Comparison of ENCODE assay signal across 1 cellular context in the genomic region with DNA sequence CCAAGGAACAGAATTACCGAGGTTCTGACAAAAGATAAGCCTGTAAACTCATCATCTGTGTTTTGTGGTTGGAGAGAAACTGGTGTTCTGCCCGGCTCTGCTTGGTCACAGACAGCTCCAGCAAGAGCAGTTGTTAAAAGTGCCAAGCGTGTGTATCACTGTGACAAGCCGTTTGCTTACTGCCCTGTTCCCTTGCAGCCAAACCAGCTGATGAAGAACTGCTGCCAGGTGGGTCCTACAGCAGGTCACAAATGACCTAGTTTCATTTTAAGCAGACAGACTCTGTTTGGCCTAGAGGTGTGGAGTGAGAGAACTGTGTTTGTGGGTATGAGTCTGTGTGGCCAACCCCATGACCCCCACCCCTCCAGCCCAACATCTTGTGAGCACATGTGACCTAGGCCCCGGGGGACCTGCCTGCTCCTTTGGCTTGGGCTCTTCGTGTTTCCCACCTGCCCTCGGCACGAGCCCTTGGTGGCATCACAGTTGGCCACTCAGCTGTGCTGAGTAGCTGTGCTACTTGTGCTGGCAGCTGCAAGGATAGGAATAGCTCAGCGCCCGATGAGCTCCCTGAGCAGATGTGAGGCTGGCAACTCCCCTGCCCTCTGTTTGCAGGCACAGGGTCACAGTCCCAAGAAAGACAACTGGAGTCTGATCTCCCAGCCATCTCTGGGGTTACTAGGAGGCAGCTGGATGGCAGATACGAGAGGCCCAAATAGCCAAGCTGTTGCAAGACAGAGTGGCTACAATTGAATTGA.
TF ChIP-seq lines count a peak whose summit lies in the region.

No MANE protein-coding gene starts in this region.

TF ChIP-seq in WTC11, 78 proteins besides CTCF, POLR2A, EP300 and RAD21 (continued from another document):
- TF ChIP-seq, protein P1, sequence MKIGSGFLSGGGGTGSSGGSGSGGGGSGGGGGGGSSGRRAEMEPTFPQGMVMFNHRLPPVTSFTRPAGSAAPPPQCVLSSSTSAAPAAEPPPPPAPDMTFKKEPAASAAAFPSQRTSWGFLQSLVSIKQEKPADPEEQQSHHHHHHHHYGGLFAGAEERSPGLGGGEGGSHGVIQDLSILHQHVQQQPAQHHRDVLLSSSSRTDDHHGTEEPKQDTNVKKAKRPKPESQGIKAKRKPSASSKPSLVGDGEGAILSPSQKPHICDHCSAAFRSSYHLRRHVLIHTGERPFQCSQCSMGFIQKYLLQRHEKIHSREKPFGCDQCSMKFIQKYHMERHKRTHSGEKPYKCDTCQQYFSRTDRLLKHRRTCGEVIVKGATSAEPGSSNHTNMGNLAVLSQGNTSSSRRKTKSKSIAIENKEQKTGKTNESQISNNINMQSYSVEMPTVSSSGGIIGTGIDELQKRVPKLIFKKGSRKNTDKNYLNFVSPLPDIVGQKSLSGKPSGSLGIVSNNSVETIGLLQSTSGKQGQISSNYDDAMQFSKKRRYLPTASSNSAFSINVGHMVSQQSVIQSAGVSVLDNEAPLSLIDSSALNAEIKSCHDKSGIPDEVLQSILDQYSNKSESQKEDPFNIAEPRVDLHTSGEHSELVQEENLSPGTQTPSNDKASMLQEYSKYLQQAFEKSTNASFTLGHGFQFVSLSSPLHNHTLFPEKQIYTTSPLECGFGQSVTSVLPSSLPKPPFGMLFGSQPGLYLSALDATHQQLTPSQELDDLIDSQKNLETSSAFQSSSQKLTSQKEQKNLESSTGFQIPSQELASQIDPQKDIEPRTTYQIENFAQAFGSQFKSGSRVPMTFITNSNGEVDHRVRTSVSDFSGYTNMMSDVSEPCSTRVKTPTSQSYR (CRISPR knock-in tag; IDR thresholded peaks at IDR 0.05), result no peak
- TF ChIP-seq ZNF396 (CRISPR knock-in tag; IDR thresholded peaks at IDR 0.05; ENCODE audit: borderline replicate concordance) (no peak), FOXK1 (CRISPR knock-in tag; IDR thresholded peaks at IDR 0.05) (no peak), KAT7 (CRISPR knock-in tag; IDR thresholded peaks at IDR 0.05; ENCODE audit: borderline replicate concordance) (no peak), ZNF317 (CRISPR knock-in tag; IDR thresholded peaks at IDR 0.05; ENCODE audit: borderline replicate concordance, low read depth) (no peak)
- TF ChIP-seq, protein P2, sequence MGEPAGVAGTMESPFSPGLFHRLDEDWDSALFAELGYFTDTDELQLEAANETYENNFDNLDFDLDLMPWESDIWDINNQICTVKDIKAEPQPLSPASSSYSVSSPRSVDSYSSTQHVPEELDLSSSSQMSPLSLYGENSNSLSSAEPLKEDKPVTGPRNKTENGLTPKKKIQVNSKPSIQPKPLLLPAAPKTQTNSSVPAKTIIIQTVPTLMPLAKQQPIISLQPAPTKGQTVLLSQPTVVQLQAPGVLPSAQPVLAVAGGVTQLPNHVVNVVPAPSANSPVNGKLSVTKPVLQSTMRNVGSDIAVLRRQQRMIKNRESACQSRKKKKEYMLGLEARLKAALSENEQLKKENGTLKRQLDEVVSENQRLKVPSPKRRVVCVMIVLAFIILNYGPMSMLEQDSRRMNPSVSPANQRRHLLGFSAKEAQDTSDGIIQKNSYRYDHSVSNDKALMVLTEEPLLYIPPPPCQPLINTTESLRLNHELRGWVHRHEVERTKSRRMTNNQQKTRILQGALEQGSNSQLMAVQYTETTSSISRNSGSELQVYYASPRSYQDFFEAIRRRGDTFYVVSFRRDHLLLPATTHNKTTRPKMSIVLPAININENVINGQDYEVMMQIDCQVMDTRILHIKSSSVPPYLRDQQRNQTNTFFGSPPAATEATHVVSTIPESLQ (CRISPR knock-in tag; IDR thresholded peaks at IDR 0.05), result no peak
TF ChIP-seq in WTC11: peak in this region for 0.
